3 cellular contexts compared by ENCODE assay signal in the genomic region with DNA sequence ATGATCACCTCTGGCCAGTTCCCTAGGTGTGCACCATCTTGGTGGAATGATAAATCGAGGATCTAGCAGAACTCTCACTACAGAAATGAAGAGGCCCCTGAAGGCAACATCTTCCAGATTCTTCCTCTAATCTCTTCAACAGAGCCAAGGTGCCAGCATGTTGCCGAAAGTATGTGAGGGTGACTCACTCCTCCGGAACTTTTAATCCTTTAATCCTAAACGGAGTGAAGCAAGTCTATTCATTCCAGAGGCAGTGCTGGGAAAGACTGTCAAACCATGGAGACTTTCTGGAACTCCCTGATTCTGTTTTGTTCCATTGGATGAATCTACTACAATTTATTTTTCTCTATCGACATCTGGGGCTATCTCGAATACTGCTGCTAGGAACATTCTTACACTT.
TF ChIP-seq lines count a peak whose summit lies in the region.

No MANE protein-coding gene starts in this region.

TF ChIP-seq in A549, 52 proteins besides CTCF, POLR2A, EP300 and RAD21 (continued from another document):
- TF ChIP-seq, protein P1, sequence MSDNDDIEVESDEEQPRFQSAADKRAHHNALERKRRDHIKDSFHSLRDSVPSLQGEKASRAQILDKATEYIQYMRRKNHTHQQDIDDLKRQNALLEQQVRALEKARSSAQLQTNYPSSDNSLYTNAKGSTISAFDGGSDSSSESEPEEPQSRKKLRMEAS (IDR thresholded peaks at IDR 0.05): 0 out of 2 replicates have a peak, but pooled peaks have one; percentile 40
- TF ChIP-seq HOXB13 (CRISPR knock-in tag; IDR thresholded peaks at IDR 0.05; ENCODE audit: low read depth): no peak
- no peak for TF ChIP-seq RFX5 (IDR thresholded peaks at IDR 0.05)
- no peak for TF ChIP-seq NR3C1 (IDR thresholded peaks at IDR 0.05)
- TF ChIP-seq FOSL2 (IDR thresholded peaks at IDR 0.05): peak; percentile 66
- TF ChIP-seq FOSL2 (CRISPR knock-in tag; IDR thresholded peaks at IDR 0.05): peak; percentile 75
- no peak for TF ChIP-seq CHD4 (IDR thresholded peaks at IDR 0.05; ENCODE audit: borderline replicate concordance)
- TF ChIP-seq JUNB (IDR thresholded peaks at IDR 0.05): 0 out of 2 replicates have a peak, but pooled peaks have one; percentile 33
- peak; percentile 41 to 65; a peak in 2 of 4 replicates for TF ChIP-seq CEBPB (IDR thresholded peaks at IDR 0.05)
- TF ChIP-seq, protein P2, sequence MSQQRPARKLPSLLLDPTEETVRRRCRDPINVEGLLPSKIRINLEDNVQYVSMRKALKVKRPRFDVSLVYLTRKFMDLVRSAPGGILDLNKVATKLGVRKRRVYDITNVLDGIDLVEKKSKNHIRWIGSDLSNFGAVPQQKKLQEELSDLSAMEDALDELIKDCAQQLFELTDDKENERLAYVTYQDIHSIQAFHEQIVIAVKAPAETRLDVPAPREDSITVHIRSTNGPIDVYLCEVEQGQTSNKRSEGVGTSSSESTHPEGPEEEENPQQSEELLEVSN (IDR thresholded peaks at IDR 0.05; ENCODE audit: borderline replicate concordance, low read depth): 0 out of 2 replicates have a peak, but pooled peaks have one; percentile 34

TF ChIP-seq in HCT116, 20 proteins besides CTCF, POLR2A, EP300 and RAD21 (continued from another document):
- TF ChIP-seq ELF1 (IDR thresholded peaks at IDR 0.05; ENCODE audit: borderline replicate concordance, low read depth): no peak
- TF ChIP-seq CEBPB (IDR thresholded peaks at IDR 0.05; ENCODE audit: low read depth): peak; percentile 52; the same call in 1 of the 2 replicates

TF ChIP-seq in WTC11, 78 proteins besides CTCF, POLR2A, EP300 and RAD21 (continued from another document):
- TF ChIP-seq, protein P3, sequence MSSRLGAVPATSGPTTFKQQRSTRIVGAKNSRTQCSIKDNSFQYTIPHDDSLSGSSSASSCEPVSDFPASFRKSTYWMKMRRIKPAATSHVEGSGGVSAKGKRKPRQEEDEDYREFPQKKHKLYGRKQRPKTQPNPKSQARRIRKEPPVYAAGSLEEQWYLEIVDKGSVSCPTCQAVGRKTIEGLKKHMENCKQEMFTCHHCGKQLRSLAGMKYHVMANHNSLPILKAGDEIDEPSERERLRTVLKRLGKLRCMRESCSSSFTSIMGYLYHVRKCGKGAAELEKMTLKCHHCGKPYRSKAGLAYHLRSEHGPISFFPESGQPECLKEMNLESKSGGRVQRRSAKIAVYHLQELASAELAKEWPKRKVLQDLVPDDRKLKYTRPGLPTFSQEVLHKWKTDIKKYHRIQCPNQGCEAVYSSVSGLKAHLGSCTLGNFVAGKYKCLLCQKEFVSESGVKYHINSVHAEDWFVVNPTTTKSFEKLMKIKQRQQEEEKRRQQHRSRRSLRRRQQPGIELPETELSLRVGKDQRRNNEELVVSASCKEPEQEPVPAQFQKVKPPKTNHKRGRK (CRISPR knock-in tag; IDR thresholded peaks at IDR 0.05; ENCODE audit: borderline replicate concordance): no peak
- TF ChIP-seq, protein P4, sequence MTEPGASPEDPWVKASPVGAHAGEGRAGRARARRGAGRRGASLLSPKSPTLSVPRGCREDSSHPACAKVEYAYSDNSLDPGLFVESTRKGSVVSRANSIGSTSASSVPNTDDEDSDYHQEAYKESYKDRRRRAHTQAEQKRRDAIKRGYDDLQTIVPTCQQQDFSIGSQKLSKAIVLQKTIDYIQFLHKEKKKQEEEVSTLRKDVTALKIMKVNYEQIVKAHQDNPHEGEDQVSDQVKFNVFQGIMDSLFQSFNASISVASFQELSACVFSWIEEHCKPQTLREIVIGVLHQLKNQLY (CRISPR knock-in tag; IDR thresholded peaks at IDR 0.05): no peak
- TF ChIP-seq NFATC4 (CRISPR knock-in tag; IDR thresholded peaks at IDR 0.05) (no peak), SOX15 (CRISPR knock-in tag; IDR thresholded peaks at IDR 0.05) (no peak), SP1 (CRISPR knock-in tag; conservative IDR thresholded peaks at IDR 0.05) (no peak), FOXK1 (CRISPR knock-in tag; IDR thresholded peaks at IDR 0.05) (no peak), ESRRA (CRISPR knock-in tag; IDR thresholded peaks at IDR 0.05; ENCODE audit: borderline replicate concordance) (no peak), FOXJ3 (CRISPR knock-in tag; IDR thresholded peaks at IDR 0.05; ENCODE audit: borderline replicate concordance) (no peak), ZNF317 (CRISPR knock-in tag; IDR thresholded peaks at IDR 0.05; ENCODE audit: borderline replicate concordance, low read depth) (no peak), RELA (CRISPR knock-in tag; IDR thresholded peaks at IDR 0.05; ENCODE audit: borderline replicate concordance) (no peak), SMAD4 (CRISPR knock-in tag; IDR thresholded peaks at IDR 0.05) (no peak), SMAD3 (CRISPR knock-in tag; IDR thresholded peaks at IDR 0.05; ENCODE audit: borderline replicate concordance) (no peak)
- TF ChIP-seq, protein P5, sequence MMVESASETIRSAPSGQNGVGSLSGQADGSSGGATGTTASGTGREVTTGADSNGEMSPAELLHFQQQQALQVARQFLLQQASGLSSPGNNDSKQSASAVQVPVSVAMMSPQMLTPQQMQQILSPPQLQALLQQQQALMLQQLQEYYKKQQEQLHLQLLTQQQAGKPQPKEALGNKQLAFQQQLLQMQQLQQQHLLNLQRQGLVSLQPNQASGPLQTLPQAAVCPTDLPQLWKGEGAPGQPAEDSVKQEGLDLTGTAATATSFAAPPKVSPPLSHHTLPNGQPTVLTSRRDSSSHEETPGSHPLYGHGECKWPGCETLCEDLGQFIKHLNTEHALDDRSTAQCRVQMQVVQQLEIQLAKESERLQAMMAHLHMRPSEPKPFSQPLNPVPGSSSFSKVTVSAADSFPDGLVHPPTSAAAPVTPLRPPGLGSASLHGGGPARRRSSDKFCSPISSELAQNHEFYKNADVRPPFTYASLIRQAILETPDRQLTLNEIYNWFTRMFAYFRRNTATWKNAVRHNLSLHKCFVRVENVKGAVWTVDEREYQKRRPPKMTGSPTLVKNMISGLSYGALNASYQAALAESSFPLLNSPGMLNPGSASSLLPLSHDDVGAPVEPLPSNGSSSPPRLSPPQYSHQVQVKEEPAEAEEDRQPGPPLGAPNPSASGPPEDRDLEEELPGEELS (CRISPR knock-in tag; IDR thresholded peaks at IDR 0.05): no peak
- TF ChIP-seq, protein P6, sequence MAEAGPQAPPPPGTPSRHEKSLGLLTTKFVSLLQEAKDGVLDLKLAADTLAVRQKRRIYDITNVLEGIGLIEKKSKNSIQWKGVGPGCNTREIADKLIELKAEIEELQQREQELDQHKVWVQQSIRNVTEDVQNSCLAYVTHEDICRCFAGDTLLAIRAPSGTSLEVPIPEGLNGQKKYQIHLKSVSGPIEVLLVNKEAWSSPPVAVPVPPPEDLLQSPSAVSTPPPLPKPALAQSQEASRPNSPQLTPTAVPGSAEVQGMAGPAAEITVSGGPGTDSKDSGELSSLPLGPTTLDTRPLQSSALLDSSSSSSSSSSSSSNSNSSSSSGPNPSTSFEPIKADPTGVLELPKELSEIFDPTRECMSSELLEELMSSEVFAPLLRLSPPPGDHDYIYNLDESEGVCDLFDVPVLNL (CRISPR knock-in tag; IDR thresholded peaks at IDR 0.05; ENCODE audit: borderline replicate concordance, low read depth): no peak
- TF ChIP-seq, protein P7, sequence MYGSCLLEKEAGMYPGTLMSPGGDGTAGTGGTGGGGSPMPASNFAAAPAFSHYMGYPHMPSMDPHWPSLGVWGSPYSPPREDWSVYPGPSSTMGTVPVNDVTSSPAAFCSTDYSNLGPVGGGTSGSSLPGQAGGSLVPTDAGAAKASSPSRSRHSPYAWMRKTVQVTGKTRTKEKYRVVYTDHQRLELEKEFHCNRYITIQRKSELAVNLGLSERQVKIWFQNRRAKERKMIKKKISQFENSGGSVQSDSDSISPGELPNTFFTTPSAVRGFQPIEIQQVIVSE (CRISPR knock-in tag; IDR thresholded peaks at IDR 0.05; ENCODE audit: borderline replicate concordance): no peak
- TF ChIP-seq, protein P8, sequence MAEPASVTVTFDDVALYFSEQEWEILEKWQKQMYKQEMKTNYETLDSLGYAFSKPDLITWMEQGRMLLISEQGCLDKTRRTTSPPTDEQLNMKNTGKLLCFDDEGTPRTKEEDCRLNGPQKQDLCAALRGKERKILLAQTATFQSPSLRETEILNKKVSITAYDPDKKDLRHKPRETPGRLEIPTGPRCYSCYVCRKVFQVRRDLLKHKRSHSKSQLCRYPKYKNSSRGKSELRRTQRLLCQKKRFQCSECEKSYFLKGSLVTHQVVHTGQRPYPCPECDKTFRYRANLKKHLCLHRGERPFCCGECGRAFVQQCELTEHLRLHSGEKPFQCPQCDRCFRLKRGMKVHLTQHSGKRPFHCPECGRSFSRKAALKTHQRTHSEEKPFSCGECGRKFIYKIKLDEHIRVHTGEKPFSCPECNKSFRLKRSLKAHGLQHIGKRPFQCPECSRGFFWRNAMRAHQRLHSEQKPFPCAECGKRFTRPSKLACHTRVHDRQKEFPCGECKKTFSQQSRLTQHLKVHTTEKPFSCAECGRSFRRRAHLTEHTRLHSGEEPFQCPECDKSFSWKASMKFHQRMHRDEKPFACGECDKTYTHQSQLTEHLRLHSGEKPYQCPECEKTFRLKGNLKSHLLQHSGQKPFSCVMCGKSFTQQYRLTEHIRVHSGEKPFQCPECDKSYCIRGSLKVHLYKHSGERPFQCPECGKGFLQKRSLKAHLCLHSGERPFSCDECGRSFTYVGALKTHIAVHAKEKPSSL (CRISPR knock-in tag; conservative IDR thresholded peaks at IDR 0.05): no peak
